In the genomic region with DNA sequence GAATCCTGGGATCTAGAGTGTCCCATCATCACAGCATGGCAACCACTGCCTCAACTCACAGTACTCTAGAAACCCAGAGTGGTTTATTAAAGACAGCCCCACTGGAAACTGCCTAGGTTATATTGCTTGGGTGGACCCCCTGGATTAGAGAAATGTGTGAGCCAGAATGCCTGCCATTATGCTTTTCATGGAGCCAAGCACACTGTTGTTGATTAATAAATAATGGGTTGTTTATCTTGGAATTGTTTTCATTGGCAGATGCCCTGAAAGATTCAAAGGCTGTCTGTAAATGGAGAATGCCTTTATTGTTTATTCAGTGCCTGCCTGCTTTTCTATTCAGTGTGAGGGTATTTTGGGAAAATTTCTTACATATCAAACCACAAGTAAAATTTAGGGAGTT, we compare ENCODE assay signal across 1 cellular context.
TF ChIP-seq lines count a peak whose summit lies in the region.

No MANE protein-coding gene starts in this region.

TF ChIP-seq in GM23338, 12 proteins besides CTCF, POLR2A, EP300 and RAD21 (continued from another document):
- TF ChIP-seq, protein P1, sequence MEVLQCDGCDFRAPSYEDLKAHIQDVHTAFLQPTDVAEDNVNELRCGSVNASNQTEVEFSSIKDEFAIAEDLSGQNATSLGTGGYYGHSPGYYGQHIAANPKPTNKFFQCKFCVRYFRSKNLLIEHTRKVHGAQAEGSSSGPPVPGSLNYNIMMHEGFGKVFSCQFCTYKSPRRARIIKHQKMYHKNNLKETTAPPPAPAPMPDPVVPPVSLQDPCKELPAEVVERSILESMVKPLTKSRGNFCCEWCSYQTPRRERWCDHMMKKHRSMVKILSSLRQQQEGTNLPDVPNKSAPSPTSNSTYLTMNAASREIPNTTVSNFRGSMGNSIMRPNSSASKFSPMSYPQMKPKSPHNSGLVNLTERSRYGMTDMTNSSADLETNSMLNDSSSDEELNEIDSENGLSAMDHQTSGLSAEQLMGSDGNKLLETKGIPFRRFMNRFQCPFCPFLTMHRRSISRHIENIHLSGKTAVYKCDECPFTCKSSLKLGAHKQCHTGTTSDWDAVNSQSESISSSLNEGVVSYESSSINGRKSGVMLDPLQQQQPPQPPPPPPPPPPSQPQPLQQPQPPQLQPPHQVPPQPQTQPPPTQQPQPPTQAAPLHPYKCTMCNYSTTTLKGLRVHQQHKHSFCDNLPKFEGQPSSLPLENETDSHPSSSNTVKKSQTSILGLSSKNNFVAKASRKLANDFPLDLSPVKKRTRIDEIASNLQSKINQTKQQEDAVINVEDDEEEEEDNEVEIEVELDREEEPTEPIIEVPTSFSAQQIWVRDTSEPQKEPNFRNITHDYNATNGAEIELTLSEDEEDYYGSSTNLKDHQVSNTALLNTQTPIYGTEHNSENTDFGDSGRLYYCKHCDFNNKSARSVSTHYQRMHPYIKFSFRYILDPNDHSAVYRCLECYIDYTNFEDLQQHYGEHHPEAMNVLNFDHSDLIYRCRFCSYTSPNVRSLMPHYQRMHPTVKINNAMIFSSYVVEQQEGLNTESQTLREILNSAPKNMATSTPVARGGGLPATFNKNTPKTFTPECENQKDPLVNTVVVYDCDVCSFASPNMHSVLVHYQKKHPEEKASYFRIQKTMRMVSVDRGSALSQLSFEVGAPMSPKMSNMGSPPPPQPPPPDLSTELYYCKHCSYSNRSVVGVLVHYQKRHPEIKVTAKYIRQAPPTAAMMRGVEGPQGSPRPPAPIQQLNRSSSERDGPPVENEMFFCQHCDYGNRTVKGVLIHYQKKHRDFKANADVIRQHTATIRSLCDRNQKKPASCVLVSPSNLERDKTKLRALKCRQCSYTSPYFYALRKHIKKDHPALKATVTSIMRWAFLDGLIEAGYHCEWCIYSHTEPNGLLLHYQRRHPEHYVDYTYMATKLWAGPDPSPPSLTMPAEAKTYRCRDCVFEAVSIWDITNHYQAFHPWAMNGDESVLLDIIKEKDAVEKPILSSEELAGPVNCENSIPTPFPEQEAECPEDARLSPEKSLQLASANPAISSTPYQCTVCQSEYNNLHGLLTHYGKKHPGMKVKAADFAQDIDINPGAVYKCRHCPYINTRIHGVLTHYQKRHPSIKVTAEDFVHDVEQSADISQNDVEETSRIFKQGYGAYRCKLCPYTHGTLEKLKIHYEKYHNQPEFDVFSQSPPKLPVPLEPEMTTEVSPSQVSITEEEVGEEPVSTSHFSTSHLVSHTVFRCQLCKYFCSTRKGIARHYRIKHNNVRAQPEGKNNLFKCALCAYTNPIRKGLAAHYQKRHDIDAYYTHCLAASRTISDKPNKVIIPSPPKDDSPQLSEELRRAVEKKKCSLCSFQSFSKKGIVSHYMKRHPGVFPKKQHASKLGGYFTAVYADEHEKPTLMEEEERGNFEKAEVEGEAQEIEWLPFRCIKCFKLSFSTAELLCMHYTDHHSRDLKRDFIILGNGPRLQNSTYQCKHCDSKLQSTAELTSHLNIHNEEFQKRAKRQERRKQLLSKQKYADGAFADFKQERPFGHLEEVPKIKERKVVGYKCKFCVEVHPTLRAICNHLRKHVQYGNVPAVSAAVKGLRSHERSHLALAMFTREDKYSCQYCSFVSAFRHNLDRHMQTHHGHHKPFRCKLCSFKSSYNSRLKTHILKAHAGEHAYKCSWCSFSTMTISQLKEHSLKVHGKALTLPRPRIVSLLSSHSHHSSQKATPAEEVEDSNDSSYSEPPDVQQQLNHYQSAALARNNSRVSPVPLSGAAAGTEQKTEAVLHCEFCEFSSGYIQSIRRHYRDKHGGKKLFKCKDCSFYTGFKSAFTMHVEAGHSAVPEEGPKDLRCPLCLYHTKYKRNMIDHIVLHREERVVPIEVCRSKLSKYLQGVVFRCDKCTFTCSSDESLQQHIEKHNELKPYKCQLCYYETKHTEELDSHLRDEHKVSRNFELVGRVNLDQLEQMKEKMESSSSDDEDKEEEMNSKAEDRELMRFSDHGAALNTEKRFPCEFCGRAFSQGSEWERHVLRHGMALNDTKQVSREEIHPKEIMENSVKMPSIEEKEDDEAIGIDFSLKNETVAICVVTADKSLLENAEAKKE (CRISPR knock-in tag; IDR thresholded peaks at IDR 0.05) = no peak
- no peak for TF ChIP-seq POLR2AphosphoS5 (IDR thresholded peaks at IDR 0.05; ENCODE audit: low read depth)
- TF ChIP-seq, protein P2, sequence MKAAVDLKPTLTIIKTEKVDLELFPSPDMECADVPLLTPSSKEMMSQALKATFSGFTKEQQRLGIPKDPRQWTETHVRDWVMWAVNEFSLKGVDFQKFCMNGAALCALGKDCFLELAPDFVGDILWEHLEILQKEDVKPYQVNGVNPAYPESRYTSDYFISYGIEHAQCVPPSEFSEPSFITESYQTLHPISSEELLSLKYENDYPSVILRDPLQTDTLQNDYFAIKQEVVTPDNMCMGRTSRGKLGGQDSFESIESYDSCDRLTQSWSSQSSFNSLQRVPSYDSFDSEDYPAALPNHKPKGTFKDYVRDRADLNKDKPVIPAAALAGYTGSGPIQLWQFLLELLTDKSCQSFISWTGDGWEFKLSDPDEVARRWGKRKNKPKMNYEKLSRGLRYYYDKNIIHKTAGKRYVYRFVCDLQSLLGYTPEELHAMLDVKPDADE (IDR thresholded peaks at IDR 0.05) = no peak
- TF ChIP-seq ZNF114 (CRISPR knock-in tag; IDR thresholded peaks at IDR 0.05) = no peak
